Comparison of ENCODE assay signal across 7 cellular contexts in the genomic region with DNA sequence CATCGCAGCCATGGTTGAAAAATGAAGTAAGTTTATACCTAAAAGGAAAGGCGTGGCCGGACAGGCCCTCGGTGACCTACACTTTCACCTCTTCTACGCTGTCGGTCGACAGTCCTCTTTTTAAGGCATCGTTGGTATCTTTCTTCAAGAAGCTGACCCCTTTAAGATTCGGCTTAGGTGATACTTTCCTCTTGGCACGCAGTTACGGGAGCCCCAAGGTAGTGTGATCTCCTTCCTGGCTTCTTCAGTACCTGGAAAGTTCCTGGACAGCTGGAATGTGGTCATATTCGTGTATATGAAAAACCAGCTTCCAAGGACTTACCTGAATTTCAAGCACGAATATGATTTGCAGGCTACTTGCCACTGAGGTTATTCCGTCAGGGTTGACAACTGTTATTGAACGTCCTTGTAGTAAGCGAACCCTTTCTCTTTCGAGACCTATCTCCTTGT. TPM values are rescaled to one million over a fixed set of nuclear protein-coding genes. Genes with fewer than 3 reads are reported as not detected.
DNase-seq lines count a peak whose midpoint lies in the region; ATAC-seq and TF ChIP-seq lines count a peak whose summit lies in the region.

No MANE protein-coding gene starts in this region.

- H3K27me3 ChIP-seq in HCT116 (ENCODE audit: insufficient read depth, low read length) (no peaks in the 10 kb centered on the region), hepatocyte (no peaks in the 10 kb centered on the region)

- H3K9me2 ChIP-seq in HCT116 (ENCODE audit: insufficient read depth) (no peaks in the 10 kb centered on the region), hepatocyte (replicated peaks; ENCODE audit: insufficient read depth) (no peaks in the 10 kb centered on the region)

- peaks cover 16 to 21% of the 10 kb centered on the region in 2 donors for H3K36me3 Mint-ChIP-seq in stimulated activated naive B cell treated with anti-CD40 and anti-IgM and Interleukin-4, amounts not matched to agents 10 μg/mL and 1 μg/mL and 100 μg/mL, for 72 hours

- TF ChIP-seq CTCF in HCT116 (IDR thresholded peaks at IDR 0.05 in 2 of 3, conservative IDR thresholded peaks at IDR 0.05 in 1 of 3; ENCODE audit: borderline replicate concordance in 1 of 3, insufficient read depth in 1 of 3, low read depth in 2 of 3, low read length in 2 of 3): no peak
- TF ChIP-seq CTCF in VCaP (conservative IDR thresholded peaks at IDR 0.05): no peak
- TF ChIP-seq CTCF in hepatocyte (IDR thresholded peaks at IDR 0.05; ENCODE audit: poor library complexity): no peak

- H3K9me3 Mint-ChIP-seq in stimulated activated naive B cell treated with anti-CD40 and anti-IgM and Interleukin-4, amounts not matched to agents 10 μg/mL and 1 μg/mL and 100 μg/mL, for 72 hours: no peaks in the 10 kb centered on the region

- no peak for ATAC-seq in HCT116
- no peak for ATAC-seq in stimulated activated naive B cell treated with anti-CD40 and anti-IgM and Interleukin-4, amounts not matched to agents 10 μg/mL and 1 μg/mL and 100 μg/mL, for 72 hours (replicated peaks)

- intact Hi-C loops in HCT116 (cut with micrococcal nuclease): no loop called here

- WGBS in hepatocyte (ENCODE audit: low lambda C conversion rate, missing lambda C conversion rate): 85% methylated on average over 17 of the region's 17 CpGs

- H3K36me3 ChIP-seq in HCT116 (ENCODE audit: control insufficient read depth in 1 of 2, insufficient read depth in 2 of 2, low read length in 2 of 2): no peaks in the 10 kb centered on the region
- no peaks in the 10 kb centered on the region for H3K36me3 ChIP-seq in hepatocyte (replicated peaks; ENCODE audit: insufficient read depth, low read depth)

- no peaks in the 10 kb centered on the region for H3K9me3 ChIP-seq in HCT116 (ENCODE audit: control insufficient read depth in 1 of 2, insufficient read depth in 1 of 2, low read depth in 1 of 2, low read length in 2 of 2)
- H3K9me3 ChIP-seq in hepatocyte (ENCODE audit: low read depth): no peaks in the 10 kb centered on the region

- H3K27ac Mint-ChIP-seq in stimulated activated naive B cell treated with anti-CD40 and anti-IgM and Interleukin-4, amounts not matched to agents 10 μg/mL and 1 μg/mL and 100 μg/mL, for 72 hours: peak overlapping the region; percentile 97

- H2AFZ ChIP-seq in HCT116 (ENCODE audit: low read depth, low read length, poor library complexity, severe bottlenecking) (peak overlapping the region; percentile 98), hepatocyte (peak overlapping the region; percentile 82)

- DNase-seq in HCT116 (ENCODE audit: low read depth, low spot score) (no peak), hepatocyte (ENCODE audit: low spot score) (no peak), DMS 273 (lab: John Stamatoyannopoulos, UW; ENCODE audit: unreplicated experiment) (no peak), NCI-H2171 treated with DMSO at 0.1 percent for 48 hours (lab: John Stamatoyannopoulos, UW) (no peak)
- DNase-seq in stimulated activated naive B cell treated with anti-CD40 and anti-IgM and Interleukin-4, amounts not matched to agents 10 μg/mL and 1 μg/mL and 100 μg/mL, for 72 hours: no peak
- no peak for DNase-seq in activated CD4-positive, CD25-positive, alpha-beta regulatory T cell (lab: John Stamatoyannopoulos, UW)

- no peak for TF ChIP-seq RAD21 in HCT116 (IDR thresholded peaks at IDR 0.05; ENCODE audit: low read depth)

- peak overlapping the region; percentile 85; the same call in 1 of the 2 replicates for H3K9ac ChIP-seq in HCT116 (ENCODE audit: low read length)

- TF ChIP-seq POLR2A in HCT116 (IDR thresholded peaks at IDR 0.05; ENCODE audit: borderline replicate concordance, extremely low read depth, insufficient read depth, insufficient read length): no peak

- H3K27me3 Mint-ChIP-seq in stimulated activated naive B cell treated with anti-CD40 and anti-IgM and Interleukin-4, amounts not matched to agents 10 μg/mL and 1 μg/mL and 100 μg/mL, for 72 hours: no peaks in the 10 kb centered on the region

- RAD21 ChIA-PET in HCT116 (lab: Charles Lee; ENCODE audit: low non-redundant PET in 1 of 2, low total read pairs in 2 of 2, uncharacterized antibody in 2 of 2, unreplicated experiment in 2 of 2): no interaction called here

- CTCF ChIA-PET in HCT116 (lab: Charles Lee): no interaction called here

- H4K20me1 ChIP-seq in HCT116 (ENCODE audit: insufficient read depth) (peaks cover 3% of the 10 kb centered on the region; the same call in 1 of the 2 replicates), hepatocyte (ENCODE audit: insufficient read depth, poor library complexity, severe bottlenecking) (peaks cover 32% of the 10 kb centered on the region)

- H3K79me2 ChIP-seq in HCT116 (ENCODE audit: insufficient read depth, low read length) (peaks cover 41% of the 10 kb centered on the region), hepatocyte (peaks cover 36% of the 10 kb centered on the region)

- POLR2A ChIA-PET in HCT116 (lab: Charles Lee): interaction anchor here (1.5 to 1.8 kb wide), 2 partner anchors 13 to 29 kb away, joined by 3 to 5 read pairs; no protein-coding TSS in a partner anchor

- peak overlapping the region; percentile 65; the same call in 1 of the 2 replicates for H3K27ac ChIP-seq in HCT116 (ENCODE audit: low read depth, low read length)
- peak overlapping the region; percentile 99 for H3K27ac ChIP-seq in VCaP
- peak overlapping the region; percentile 100 for H3K27ac ChIP-seq in hepatocyte

- H3K4me3 Mint-ChIP-seq in stimulated activated naive B cell treated with anti-CD40 and anti-IgM and Interleukin-4, amounts not matched to agents 10 μg/mL and 1 μg/mL and 100 μg/mL, for 72 hours: peak overlapping the region; percentile 95

- H3K4me3 ChIP-seq in HCT116 (replicated peaks in 1 of 2; ENCODE audit: low read depth in 1 of 2, low read length in 2 of 2) (peak overlapping the region; percentile 35 to 76), hepatocyte (peak overlapping the region; percentile 95)

- H3K4me1 ChIP-seq in HCT116 (ENCODE audit: control insufficient read depth in 1 of 2, insufficient read depth in 2 of 2, low read length in 2 of 2) (peaks cover 4 to 23% of the 10 kb centered on the region in 2 experiments; a peak in 3 of 4 replicates), hepatocyte (ENCODE audit: insufficient read depth) (peaks cover 25% of the 10 kb centered on the region)

- H3K4me2 ChIP-seq in HCT116 (ENCODE audit: low read length) (peak overlapping the region; percentile 85), hepatocyte (peak overlapping the region; percentile 82)

- peaks cover 47 to 79% of the 10 kb centered on the region in 2 donors for H3K4me1 Mint-ChIP-seq in stimulated activated naive B cell treated with anti-CD40 and anti-IgM and Interleukin-4, amounts not matched to agents 10 μg/mL and 1 μg/mL and 100 μg/mL, for 72 hours

- BruUV-seq in HCT116 (replicated peaks; lab: Mats Ljungman, UMichigan): TSS peak; percentile 86

TF ChIP-seq in HCT116, 20 proteins besides CTCF, POLR2A, EP300 and RAD21:
- no peak for TF ChIP-seq EGR1 (IDR thresholded peaks at IDR 0.05; ENCODE audit: low read depth)
- TF ChIP-seq TCF7L2 (IDR thresholded peaks at IDR 0.05; ENCODE audit: borderline replicate concordance, extremely low read depth, insufficient read depth, insufficient read length): no peak
- TF ChIP-seq CEBPB (IDR thresholded peaks at IDR 0.05; ENCODE audit: low read depth): no peak

RNA-seq across cellular contexts. Expression of a gene that starts 0.9 kb away (rescaled TPM):
- 78.0 TPM for total RNA-seq in HCT116 (2021; ENCODE audit: unreplicated experiment)
- 37.8 and 46.5 TPM in 2 replicates for polyA plus RNA-seq in HCT116 (2012)
- total RNA-seq in hepatocyte: 94.2 and 103 TPM in 2 replicates
- 96.9 and 110 TPM in 2 replicates for polyA plus RNA-seq in hepatocyte
